19 cellular contexts compared by ENCODE assay signal in the genomic region with DNA sequence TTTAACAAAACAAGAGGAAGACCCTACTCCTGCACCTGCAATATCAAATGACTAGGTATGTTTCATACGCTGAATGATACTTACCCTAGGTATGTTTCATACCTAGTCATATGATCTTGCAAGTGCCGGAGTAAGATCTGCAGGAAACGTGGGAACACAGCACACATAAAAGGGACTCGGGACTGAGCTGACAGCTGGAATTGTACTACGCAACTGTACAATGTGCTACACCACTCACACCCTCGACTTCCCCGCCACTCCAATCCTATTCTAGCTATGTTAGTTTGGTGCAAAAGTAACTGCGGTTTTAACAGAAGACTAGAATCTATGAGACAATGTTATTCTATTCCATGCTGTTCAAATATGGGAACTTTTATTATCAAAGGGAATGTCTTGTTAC. TPM values are rescaled to one million over a fixed set of nuclear protein-coding genes. Genes with fewer than 3 reads are reported as not detected.
"Had no signal": no experiment of that assay in that cellular context is flagged by ENCODE, and none has a peak within 500 bp of the region (broad histone marks: within the 10 kb centered on the region; RNA-seq: fewer than 3 reads in every experiment).

No MANE protein-coding gene starts in this region.

- H3K27ac ChIP-seq: epithelial cell of prostate, gastrocnemius medialis, heart right ventricle, ovary, sigmoid colon, spleen had no signal

- H3K4me1 ChIP-seq: sigmoid colon had no signal

- H3K9me3 ChIP-seq: gastrocnemius medialis, heart right ventricle, ovary, sigmoid colon, SK-N-SH, spleen had no signal

- H3K27me3 ChIP-seq: gastrocnemius medialis, heart right ventricle, ovary, sigmoid colon, spleen had no signal

- H3K27ac Mint-ChIP-seq: dendritic cell treated with granulocyte-macrophage colony-stimulating factor and Interleukin-4, amounts not matched to agents 40 ng/mL and 50 ng/mL, for 4 days had no signal

- H3K36me3 ChIP-seq: ovary had no signal

- ATAC-seq: gastrocnemius medialis, left lobe of liver had no signal

- H3K9me3 Mint-ChIP-seq: dendritic cell treated with granulocyte-macrophage colony-stimulating factor and Interleukin-4, amounts not matched to agents 40 ng/mL and 50 ng/mL, for 4 days had no signal

- H3K4me3 Mint-ChIP-seq: dendritic cell treated with granulocyte-macrophage colony-stimulating factor and Interleukin-4, amounts not matched to agents 40 ng/mL and 50 ng/mL, for 4 days had no signal

- H3K4me3 ChIP-seq: gastrocnemius medialis, heart right ventricle, ovary, sigmoid colon, spleen had no signal

- DNase-seq: activated CD4-positive, alpha-beta T cell treated with anti-CD3 and anti-CD28 coated beads for 48 hours; activated effector memory CD4-positive, alpha-beta T cell treated with Interleukin-2 at 50 U/mL for 16 hours; aorta; effector memory CD4-positive, alpha-beta T cell; gastrocnemius medialis; heart right ventricle; islet precursor cell; ovary; sigmoid colon; SK-N-SH; spleen; stimulated activated CD4-positive, alpha-beta T cell treated with anti-CD3 and anti-CD28 coated beads, Interleukin-1b, Interleukin-23, amount 100 ng/mL, for 48 hours; T-helper 2 cell had no signal

- FAIRE-seq: bronchial epithelial cell had no signal

- H3K27me3 Mint-ChIP-seq: dendritic cell treated with granulocyte-macrophage colony-stimulating factor and Interleukin-4, amounts not matched to agents 40 ng/mL and 50 ng/mL, for 4 days had no signal

RNA-seq across cellular contexts. Expression of a gene that starts 47.3 kb away (rescaled TPM):
- total RNA-seq: bronchial epithelial cell, gastrocnemius medialis, left lobe of liver, lung microvascular endothelial cell, pulmonary artery endothelial cell had no signal
- polyA plus RNA-seq: aorta, SK-N-SH had no signal
